In genomic region chr5:154940772-154941620, GRCh38 we compare ENCODE assay signal across 8 cellular contexts. TPM values are rescaled to one million over a fixed set of nuclear protein-coding genes. Genes with fewer than 3 reads are reported as not detected.
DNase-seq lines count a peak whose midpoint lies in the region; ATAC-seq and TF ChIP-seq lines count a peak whose summit lies in the region.

Gene MRPL22, plus strand, starts transcription at chr5:154941073. Its CDS starts 38 bp downstream, at chr5:154941111.

- no peaks in the 10 kb centered on the region for H3K36me3 ChIP-seq in esophagus (ENCODE audit: control insufficient read depth in 2 of 2, insufficient read depth in 2 of 2, low read length in 1 of 2)
- no peaks in the 10 kb centered on the region for H3K36me3 ChIP-seq in mucosa of rectum (ENCODE audit: control insufficient read depth in 2 of 2, insufficient read depth in 2 of 2, low read length in 2 of 2)

- H3K27me3 ChIP-seq in esophagus (ENCODE audit: control insufficient read depth in 1 of 2, insufficient read depth in 2 of 2, low read length in 2 of 2) (no peaks in the 10 kb centered on the region), mucosa of rectum (ENCODE audit: control insufficient read depth in 2 of 2, insufficient read depth in 2 of 2, low read length in 2 of 2) (no peaks in the 10 kb centered on the region)

- DNase-seq in DMS153 treated with DMSO at 0.1 percent for 48 hours (lab: John Stamatoyannopoulos, UW; ENCODE audit: unreplicated experiment) (peak; percentile 63), KG1 (lab: John Stamatoyannopoulos, UW) (peak; percentile 75)
- DNase-seq in activated T-cell treated with anti-CD3 and anti-CD28 coated beads, Interleukin-2, amount 50 U/mL, for 24 hours, result peak; percentile 95
- DNase-seq in stimulated activated CD8-positive, alpha-beta memory T cell treated with anti-CD3 and anti-CD28 coated beads, Interleukin-4, amount 100 ng/mL, for 4 hours (ENCODE audit: low read depth in 2 of 2, low spot score in 1 of 2), result peak; percentile 87

- peak within 1 kb of the TSS; percentile 94 for H3K4me3 Mint-ChIP-seq in activated T-cell treated with anti-CD3 and anti-CD28 coated beads, Interleukin-2, amount 50 U/mL, for 24 hours

- peak within 1 kb of the TSS; percentile 97 for H3K27ac Mint-ChIP-seq in activated T-cell treated with anti-CD3 and anti-CD28 coated beads, Interleukin-2, amount 50 U/mL, for 24 hours

- peak within 1 kb of the TSS; percentile 71 to 88 for H3K27ac ChIP-seq in esophagus (ENCODE audit: low read depth in 2 of 2, low read length in 1 of 2)
- peak within 1 kb of the TSS; percentile 40 to 78 for H3K27ac ChIP-seq in mucosa of rectum (ENCODE audit: low read depth in 2 of 2, low read length in 2 of 2)

- no peaks in the 10 kb centered on the region for H3K9me3 ChIP-seq in esophagus (ENCODE audit: control insufficient read depth in 2 of 2, insufficient read depth in 1 of 2, low read depth in 1 of 2, low read length in 1 of 2)
- H3K9me3 ChIP-seq in mucosa of rectum (ENCODE audit: control insufficient read depth in 2 of 2, low read length in 2 of 2), result no peaks in the 10 kb centered on the region

- no peaks in the 10 kb centered on the region for H3K9me3 Mint-ChIP-seq in activated T-cell treated with anti-CD3 and anti-CD28 coated beads, Interleukin-2, amount 50 U/mL, for 24 hours

- peak within 1 kb of the TSS; percentile 70 to 88 for H3K9ac ChIP-seq in mucosa of rectum (ENCODE audit: low read depth in 1 of 2, low read length in 2 of 2)

- H3K36me3 Mint-ChIP-seq in activated T-cell treated with anti-CD3 and anti-CD28 coated beads, Interleukin-2, amount 50 U/mL, for 24 hours (ENCODE audit: low read depth), result peaks cover 38% of the 10 kb centered on the region

- ATAC-seq in GM21717 (IDR thresholded peaks at IDR 0.05; ENCODE audit: unreplicated experiment), result peak; percentile 63

- H3K27me3 Mint-ChIP-seq in activated T-cell treated with anti-CD3 and anti-CD28 coated beads, Interleukin-2, amount 50 U/mL, for 24 hours, result no peaks in the 10 kb centered on the region

- H3K4me3 ChIP-seq in esophagus (ENCODE audit: low read depth in 1 of 2, low read length in 2 of 2), result peak within 1 kb of the TSS; percentile 70 to 92
- peak within 1 kb of the TSS; percentile 91 to 97 for H3K4me3 ChIP-seq in mucosa of rectum (ENCODE audit: low read length in 2 of 2)

- WGBS in esophagus, 2 donors, result 1% methylated on average over 40 of the region's 40 CpGs

- H3K4me1 ChIP-seq in esophagus (ENCODE audit: control insufficient read depth in 2 of 2, insufficient read depth in 2 of 2, low read length in 1 of 2) (peaks cover 0 to 5% of the 10 kb centered on the region in 2 donors), mucosa of rectum (ENCODE audit: control insufficient read depth in 2 of 2, insufficient read depth in 2 of 2, low read length in 2 of 2) (peaks cover 10 to 18% of the 10 kb centered on the region in 2 donors)

- peaks cover 49% of the 10 kb centered on the region for H3K4me1 Mint-ChIP-seq in activated T-cell treated with anti-CD3 and anti-CD28 coated beads, Interleukin-2, amount 50 U/mL, for 24 hours (ENCODE audit: low read depth)

TF ChIP-seq in PFSK-1, 5 proteins besides CTCF, POLR2A, EP300 and RAD21:
- peak in 1 of 2 experiments; percentile 16; a peak in 1 of 4 replicates for TF ChIP-seq REST (IDR thresholded peaks at IDR 0.05; ENCODE audit: insufficient read depth in 1 of 2, low read depth in 2 of 2, low read length in 2 of 2)
- no peak for TF ChIP-seq FOXP2 (optimal IDR thresholded peaks at IDR 0.05; ENCODE audit: borderline replicate concordance, extremely low read depth, extremely low read length, insufficient read depth)
- TF ChIP-seq SIN3A (IDR thresholded peaks at IDR 0.05; ENCODE audit: borderline replicate concordance, insufficient read depth, low read length), result no peak
- peak; percentile 92 for TF ChIP-seq TAF1 (IDR thresholded peaks at IDR 0.05; ENCODE audit: borderline replicate concordance, insufficient read depth, low read length)
- TF ChIP-seq POLR2AphosphoS5 (IDR thresholded peaks at IDR 0.05; ENCODE audit: low read depth, low read length), result peak; percentile 98

RNA-seq across cellular contexts. Expression of gene MRPL22, which starts in this region (rescaled TPM):
- 64.7 TPM for polyA plus RNA-seq in PFSK-1 (2012; ENCODE audit: insufficient read length, low read depth)
- polyA plus RNA-seq in esophagus, result 10 to 100 TPM; 45.6 to 53.9 TPM

Comparison
In these comparisons a context has a peak if more than half of its experiments do, and no peak if none do; other contexts are left out.
1. Peak in every context shown above with its lines: DNase-seq, ATAC-seq, H3K4me3 ChIP-seq and H3K27ac ChIP-seq.